ENCODE assay signal across 8 cellular contexts in the genomic region with DNA sequence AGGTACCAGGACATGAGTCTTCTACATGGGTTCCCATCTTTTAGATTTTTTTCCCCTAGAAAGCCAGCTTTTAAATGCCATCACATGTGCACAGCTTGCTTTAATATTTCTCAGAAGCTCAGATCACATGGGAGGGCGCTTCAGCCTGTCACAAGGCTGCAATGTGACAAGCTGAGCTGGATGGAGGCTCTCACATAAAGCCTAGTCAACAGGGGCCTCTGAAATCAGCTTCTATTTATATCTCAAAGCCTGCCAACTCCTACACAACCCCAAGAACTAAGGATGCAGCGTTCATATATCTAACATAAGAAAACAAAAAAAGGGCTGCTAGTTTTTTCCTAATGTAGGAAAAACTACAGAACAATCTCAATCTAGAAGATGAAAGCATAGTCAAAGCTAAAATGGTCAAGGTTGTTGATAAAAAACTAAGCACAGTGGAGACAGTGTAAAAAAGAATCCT. TPM values are rescaled to one million over a fixed set of nuclear protein-coding genes. Genes with fewer than 3 reads are reported as not detected.
DNase-seq lines count a peak whose midpoint lies in the region; ATAC-seq and TF ChIP-seq lines count a peak whose summit lies in the region.

No MANE protein-coding gene starts in this region.

- WGBS in lung, 2 donors, result 2 to 7% methylated on average over 2 of the region's 2 CpGs

- no peaks in the 10 kb centered on the region for H3K27me3 ChIP-seq in effector memory CD4-positive, alpha-beta T cell (replicated peaks; ENCODE audit: control insufficient read depth, insufficient read depth, low read length, poor library complexity, severe bottlenecking)
- no peaks in the 10 kb centered on the region for H3K27me3 ChIP-seq in lung (ENCODE audit: control insufficient read depth, insufficient read depth)

- peaks cover 23% of the 10 kb centered on the region for H3K4me1 ChIP-seq in effector memory CD4-positive, alpha-beta T cell (ENCODE audit: control insufficient read depth, insufficient read depth, low read length, poor library complexity, severe bottlenecking)
- peaks cover 2 to 27% of the 10 kb centered on the region in 2 donors for H3K4me1 ChIP-seq in lung (ENCODE audit: control insufficient read depth in 2 of 2, insufficient read depth in 2 of 2, low read length in 2 of 2)

- CTCF ChIA-PET in HEK293T (lab: Yijun Ruan, JAX), result no interaction called here

- peak; percentile 64 for DNase-seq in DMS 273 (lab: John Stamatoyannopoulos, UW; ENCODE audit: unreplicated experiment)
- no peak for DNase-seq in DMS 273 treated with DMSO at 0.1 percent for 48 hours (lab: John Stamatoyannopoulos, UW)
- peak; percentile 41 for DNase-seq in HEK293T (ENCODE audit: extremely low spot score)
- peak; percentile 31 for DNase-seq in NCI-H146 (lab: John Stamatoyannopoulos, UW)
- DNase-seq in activated CD4-positive, alpha-beta T cell treated with anti-CD3 and anti-CD28 coated beads, Interleukin-2, amount 50 U/mL, for 24 hours (ENCODE audit: low read depth in 1 of 2, low spot score in 1 of 2), result peak; percentile 4 to 45
- peak in 1 of 3 donors; percentile 4 for DNase-seq in effector memory CD4-positive, alpha-beta T cell
- peak; percentile 58 for DNase-seq in lung (ENCODE audit: low spot score)
- peak in 2 of 3 experiments; percentile 11 to 26 for DNase-seq in stimulated activated CD4-positive, alpha-beta T cell treated with anti-CD3 and anti-CD28 coated beads, TNF-alpha, amount 100 ng/mL, for 24 hours (ENCODE audit: low read depth in 3 of 3)

- peak overlapping the region; percentile 14 for H3K27ac ChIP-seq in effector memory CD4-positive, alpha-beta T cell (ENCODE audit: insufficient read depth, low read length, poor library complexity, severe bottlenecking)
- peak overlapping the region; percentile 72 to 100 for H3K27ac ChIP-seq in lung (ENCODE audit: low read depth in 1 of 2, low read length in 1 of 2)

- POLR2A ChIA-PET in HEK293T (lab: Yijun Ruan, JAX), result interaction anchor here (1.2 to 1.5 kb wide), 2 partner anchors 9 to 57 kb away, joined by 4 read pairs; no protein-coding TSS in a partner anchor

- peak overlapping the region; percentile 94 for H3K4me3 ChIP-seq in effector memory CD4-positive, alpha-beta T cell (ENCODE audit: insufficient read depth, low read depth, low read length, poor library complexity, severe bottlenecking)
- H3K4me3 ChIP-seq in lung, result peak overlapping the region; percentile 27

- H3K9me3 ChIP-seq in effector memory CD4-positive, alpha-beta T cell (ENCODE audit: control insufficient read depth, low read length), result no peaks in the 10 kb centered on the region
- H3K9me3 ChIP-seq in lung (ENCODE audit: control insufficient read depth in 2 of 2, insufficient read depth in 1 of 2, low read length in 1 of 2), result no peaks in the 10 kb centered on the region

- no peak for ATAC-seq in lung (ENCODE audit: insufficient read depth, low FRiP score)

- no peak for TF ChIP-seq CTCF in lung (IDR thresholded peaks at IDR 0.05; ENCODE audit: control extremely low read depth, extremely low read depth)

- peaks cover 23% of the 10 kb centered on the region for H3K36me3 ChIP-seq in effector memory CD4-positive, alpha-beta T cell (ENCODE audit: control insufficient read depth, insufficient read depth, low read length)
- peaks cover 6 to 17% of the 10 kb centered on the region in 2 donors for H3K36me3 ChIP-seq in lung (ENCODE audit: control insufficient read depth in 2 of 2, insufficient read depth in 2 of 2, low read length in 2 of 2)

TF ChIP-seq in HEK293T, 16 proteins besides CTCF, POLR2A, EP300 and RAD21:
- TF ChIP-seq CTBP1 (IDR thresholded peaks at IDR 0.05; ENCODE audit: borderline replicate concordance) (no peak), BHLHE40 (IDR thresholded peaks at IDR 0.05; ENCODE audit: borderline replicate concordance) (no peak), NFRKB (IDR thresholded peaks at IDR 0.05) (no peak)
- TF ChIP-seq, protein P1, sequence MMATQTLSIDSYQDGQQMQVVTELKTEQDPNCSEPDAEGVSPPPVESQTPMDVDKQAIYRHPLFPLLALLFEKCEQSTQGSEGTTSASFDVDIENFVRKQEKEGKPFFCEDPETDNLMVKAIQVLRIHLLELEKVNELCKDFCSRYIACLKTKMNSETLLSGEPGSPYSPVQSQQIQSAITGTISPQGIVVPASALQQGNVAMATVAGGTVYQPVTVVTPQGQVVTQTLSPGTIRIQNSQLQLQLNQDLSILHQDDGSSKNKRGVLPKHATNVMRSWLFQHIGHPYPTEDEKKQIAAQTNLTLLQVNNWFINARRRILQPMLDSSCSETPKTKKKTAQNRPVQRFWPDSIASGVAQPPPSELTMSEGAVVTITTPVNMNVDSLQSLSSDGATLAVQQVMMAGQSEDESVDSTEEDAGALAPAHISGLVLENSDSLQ (IDR thresholded peaks at IDR 0.05), result peak; percentile 11; the same call in 1 of the 2 replicates

RNA-seq across cellular contexts. Expression of a gene that starts 2.3 kb away (rescaled TPM):
- total RNA-seq in lung, result 100 to 1,000 TPM; 180 to 369 TPM
- polyA plus RNA-seq in lung, result 100 to 1,000 TPM; 147 to 159 TPM
